In the genomic region with DNA sequence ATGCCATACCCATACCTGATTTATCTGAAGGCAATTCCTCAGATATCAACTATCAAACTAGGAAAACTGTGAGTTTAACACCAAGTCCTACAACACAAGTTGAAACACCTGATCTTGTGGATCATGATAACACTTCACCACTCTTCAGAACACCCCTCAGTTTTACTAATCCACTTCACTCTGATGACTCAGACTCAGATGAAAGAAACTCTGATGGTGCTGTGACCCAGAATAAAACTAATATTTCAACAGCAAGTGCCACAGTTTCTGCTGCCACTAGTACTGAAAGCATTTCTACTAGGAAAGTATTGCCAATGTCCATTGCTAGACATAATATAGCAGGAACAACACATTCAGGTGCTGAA, we compare ENCODE assay signal across 22 cellular contexts.
DNase-seq lines count a peak whose midpoint lies in the region; ATAC-seq, FAIRE-seq and TF ChIP-seq lines count a peak whose summit lies in the region.
"Had no signal": no experiment of that assay in that cellular context is flagged by ENCODE, and none has a peak within 500 bp of the region (broad histone marks: within the 10 kb centered on the region; RNA-seq: fewer than 3 reads in every experiment).

No MANE protein-coding gene starts in this region.

- no peak overlapping the region for H2AFZ ChIP-seq in astrocyte (ENCODE audit: low read depth, low read length)

- peaks cover 10% of the 10 kb centered on the region for H3K4me1 Mint-ChIP-seq in astrocyte (ENCODE audit: low read depth, unreplicated experiment)

- H3K27me3 Mint-ChIP-seq in astrocyte (ENCODE audit: low read depth, unreplicated experiment) = no peaks in the 10 kb centered on the region

- no peak overlapping the region for H3K9ac ChIP-seq in astrocyte (ENCODE audit: low read length)

- H3K9me3 Mint-ChIP-seq in astrocyte (ENCODE audit: unreplicated experiment) = no peaks in the 10 kb centered on the region

- intact Hi-C loops in lower lobe of right lung (cut with DNase I) = no loop called here

- H3K79me2 ChIP-seq in astrocyte (ENCODE audit: insufficient read depth, low read length) = peaks cover 36% of the 10 kb centered on the region

- H3K27ac Mint-ChIP-seq in astrocyte (ENCODE audit: unreplicated experiment) = no peak overlapping the region

- H4K20me1 ChIP-seq in astrocyte (ENCODE audit: insufficient read depth, low read length) = peaks cover 29% of the 10 kb centered on the region

- H3K4me3 Mint-ChIP-seq in astrocyte (ENCODE audit: unreplicated experiment) = no peak overlapping the region

- H3K9me3 ChIP-seq in astrocyte (ENCODE audit: insufficient read depth, low read depth, low read length) (no peaks in the 10 kb centered on the region), lower lobe of right lung (no peaks in the 10 kb centered on the region)
- H3K9me3 ChIP-seq: HAP-1, mucosa of descending colon had no signal

- no peak overlapping the region for H3K4me3 ChIP-seq in astrocyte (ENCODE audit: insufficient read depth, low read depth, low read length)
- no peak overlapping the region for H3K4me3 ChIP-seq in lower lobe of right lung
- H3K4me3 ChIP-seq: HAP-1, mucosa of descending colon had no signal

- FAIRE-seq in astrocyte (lab: Jason Lieb, UNC) = peak; percentile 39

- TF ChIP-seq CTCF in astrocyte (IDR thresholded peaks at IDR 0.05; ENCODE audit: insufficient read depth, low read depth, low read length) = no peak
- TF ChIP-seq CTCF in lower lobe of right lung (IDR thresholded peaks at IDR 0.05) = no peak

- H3K27ac ChIP-seq in astrocyte (ENCODE audit: low read depth, low read length) (no peak overlapping the region), lower lobe of right lung (peak overlapping the region; percentile 7)

- no peaks in the 10 kb centered on the region for H3K4me1 ChIP-seq in astrocyte (ENCODE audit: insufficient read depth, low read length)
- no peaks in the 10 kb centered on the region for H3K4me1 ChIP-seq in lower lobe of right lung
- H3K4me1 ChIP-seq: HAP-1 had no signal

- H3K4me2 ChIP-seq in astrocyte (ENCODE audit: low read length) = no peak overlapping the region

- H3K36me3 Mint-ChIP-seq in astrocyte (ENCODE audit: low read depth, unreplicated experiment) = peaks cover 4% of the 10 kb centered on the region

- no peaks in the 10 kb centered on the region for H3K27me3 ChIP-seq in astrocyte (ENCODE audit: insufficient read depth, low read length)
- H3K27me3 ChIP-seq in lower lobe of right lung (ENCODE audit: low read depth) = no peaks in the 10 kb centered on the region

- peak; percentile 71 to 88 for ATAC-seq in lower lobe of right lung
- ATAC-seq: esophagus mucosa, left colon, mucosa of descending colon, Panc1, right cardiac atrium, SK-N-SH treated with all-trans-retinoic acid at 6 μM for 48 hours had no signal

- H3K36me3 ChIP-seq in astrocyte (ENCODE audit: insufficient read depth, low read length) = peaks cover 25% of the 10 kb centered on the region
- H3K36me3 ChIP-seq in lower lobe of right lung = peaks cover 70% of the 10 kb centered on the region

- DNase-seq in A172 (ENCODE audit: low spot score) (peak; percentile 27), DMS53 (lab: John Stamatoyannopoulos, UW) (peak; percentile 81), astrocyte (ENCODE audit: low read depth) (peak; percentile 33), lower lobe of right lung (no peak), NCI-H524 (lab: John Stamatoyannopoulos, UW) (no peak), NCI-H2107 treated with DMSO at 0.1 percent for 48 hours (lab: John Stamatoyannopoulos, UW; ENCODE audit: unreplicated experiment) (no peak), GM19238 (ENCODE audit: insufficient read length, low spot score) (no peak)
- DNase-seq in central memory CD4-positive, alpha-beta T cell = no peak
- DNase-seq: activated naive CD4-positive, alpha-beta T cell; AML-193; COR-L47; dermis blood vessel endothelial cell; left colon; mucosa of descending colon; NCI-H2107; NCI-H748 treated with DMSO at 0.1 percent for 48 hours; right cardiac atrium; stimulated activated naive CD4-positive, alpha-beta T cell treated with Interleukin-2 at 50 U/mL for 16 hours had no signal

Comparison
In these comparisons a context has a peak if more than half of its experiments do, and no peak if none do; other contexts are left out.
1. DNase-seq: peak in A172 (single experiment), DMS53 (single experiment) and astrocyte (single experiment); none in lower lobe of right lung (single experiment), central memory CD4-positive, alpha-beta T cell (single experiment), NCI-H524 (0 of 2), NCI-H2107 treated with DMSO at 0.1 percent for 48 hours (single experiment) and GM19238 (single experiment).